Comparison of ENCODE assay signal across 11 cellular contexts in the genomic region with DNA sequence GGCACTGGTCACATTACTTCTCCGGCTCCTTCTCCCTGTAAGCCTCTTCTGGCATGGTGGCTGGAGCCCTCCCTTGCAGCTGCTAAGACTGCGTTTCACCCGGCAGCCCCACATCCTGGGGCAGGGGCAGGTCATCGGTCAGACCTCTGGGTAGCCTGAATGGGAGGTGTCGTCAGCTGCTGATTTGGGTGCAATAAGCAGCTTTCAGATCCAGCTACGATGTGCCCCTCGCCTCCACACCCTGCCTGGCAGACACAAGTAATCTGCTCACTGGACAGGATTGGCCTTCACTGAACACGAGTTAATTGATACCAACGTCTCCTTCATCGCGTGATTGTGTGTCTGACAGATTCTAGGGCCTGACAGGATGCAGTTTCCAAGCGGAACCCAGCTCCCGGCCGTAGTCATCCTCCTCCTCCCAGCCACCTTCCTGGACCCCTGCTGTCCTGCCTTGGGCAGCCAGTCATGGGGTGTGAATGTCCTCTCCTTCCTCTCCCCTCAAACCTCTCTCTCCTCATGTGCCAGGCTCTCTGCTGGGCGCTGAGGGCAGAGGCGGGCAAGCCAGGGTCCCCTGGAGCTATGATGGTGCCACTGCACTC. TPM values are rescaled to one million over a fixed set of nuclear protein-coding genes. Genes with fewer than 3 reads are reported as not detected.
DNase-seq lines count a peak whose midpoint lies in the region; ATAC-seq and TF ChIP-seq lines count a peak whose summit lies in the region.
"Had no signal": no experiment of that assay in that cellular context is flagged by ENCODE, and none has a peak within 500 bp of the region (broad histone marks: within the 10 kb centered on the region; RNA-seq: fewer than 3 reads in every experiment).

No MANE protein-coding gene starts in this region.

- no peak for ATAC-seq in IMR-90 (ENCODE audit: low read depth)
- no peak for ATAC-seq in GM18505 (IDR thresholded peaks at IDR 0.05; ENCODE audit: unreplicated experiment)
- no peak for ATAC-seq in GM19452 (IDR thresholded peaks at IDR 0.05; ENCODE audit: unreplicated experiment)

- H3K4me1 ChIP-seq in BLaER1 treated with 17β-estradiol and CSF1 and Interleukin-3, amounts not matched to agents 10 nM and 100 nM = peaks cover 51 to 95% (median 91%) of the 10 kb centered on the region in 10 experiments
- H3K4me1 ChIP-seq in IMR-90 (ENCODE audit: control insufficient read depth, insufficient read depth, low read length) = no peaks in the 10 kb centered on the region
- no peaks in the 10 kb centered on the region for H3K4me1 ChIP-seq in endodermal cell (ENCODE audit: control insufficient read depth, insufficient read depth, low read length)
- H3K4me1 ChIP-seq: A549 had no signal

- H2BK20ac ChIP-seq in IMR-90 (ENCODE audit: low read depth, low read length) = no peak overlapping the region

- CTCF ChIA-PET in IMR-90 (lab: Yijun Ruan, JAX) = interaction anchor here (0.6 to 2.6 kb wide), 5 partner anchors 19 to 752 kb away, joined by 4 to 35 read pairs (median 6); a partner anchor contains a TSS

- no peaks in the 10 kb centered on the region for H3K9me3 Mint-ChIP-seq in endodermal cell
- H3K9me3 Mint-ChIP-seq: CD8-positive, alpha-beta T cell had no signal

- intact Hi-C loops in IMR-90 (cut with micrococcal nuclease) = loop anchor here (5.0 to 10.0 kb wide), 2 partner anchors 81 to 613 kb away; a partner anchor contains a TSS

- BruUV-seq in IMR-90 (replicated peaks; lab: Mats Ljungman, UMichigan) = no TSS peak

- peaks cover 0 to 4% (median 0%) of the 10 kb centered on the region in 11 experiments; a peak in 3 of 22 replicates for H3K9me3 ChIP-seq in BLaER1 treated with 17β-estradiol and CSF1 and Interleukin-3, amounts not matched to agents 10 nM and 100 nM (replicated peaks in 1 of 11)
- H3K9me3 ChIP-seq in IMR-90 (ENCODE audit: control insufficient read depth, insufficient read depth, low read length) (no peaks in the 10 kb centered on the region), endodermal cell (ENCODE audit: control insufficient read depth, low read length) (no peaks in the 10 kb centered on the region)
- H3K9me3 ChIP-seq: A549 had no signal

- no peak overlapping the region for H2AK9ac ChIP-seq in IMR-90 (replicated peaks; ENCODE audit: low read depth, low read length, poor library complexity)

- H3K4ac ChIP-seq in IMR-90 (ENCODE audit: low read depth, low read length) = no peak overlapping the region

- H4K20me1 ChIP-seq in BLaER1 treated with 17β-estradiol and CSF1 and Interleukin-3, amounts not matched to agents 10 nM and 100 nM = peaks cover 0 to 19% (median 0%) of the 10 kb centered on the region in 11 experiments; a peak in 2 of 22 replicates
- H4K20me1 ChIP-seq in IMR-90 (ENCODE audit: insufficient read depth, low read length) = no peaks in the 10 kb centered on the region

- dilution Hi-C loops in IMR-90 (cut with HindIII; ENCODE audit: low sequenced_read_pairs, unreplicated experiment) = no loop called here

- peaks cover 0 to 11% (median 0%) of the 10 kb centered on the region in 11 experiments; a peak in 3 of 22 replicates for H3K27me3 ChIP-seq in BLaER1 treated with 17β-estradiol and CSF1 and Interleukin-3, amounts not matched to agents 10 nM and 100 nM
- H3K27me3 ChIP-seq in IMR-90 (ENCODE audit: control insufficient read depth, insufficient read depth, low read length) (peaks cover 37% of the 10 kb centered on the region), endodermal cell (ENCODE audit: control insufficient read depth, insufficient read depth, low read length, poor library complexity, severe bottlenecking) (peaks cover 18% of the 10 kb centered on the region)

- in situ Hi-C loops in IMR-90 (cut with MboI; ENCODE audit: low sequenced_read_pairs) = loop anchor here (10.0 kb wide), 2 partner anchors 613 to 753 kb away; no protein-coding TSS in a partner anchor

- H4K5ac ChIP-seq in IMR-90 (ENCODE audit: low read depth, low read length) = no peak overlapping the region

- H2AFZ ChIP-seq in IMR-90 (replicated peaks; ENCODE audit: low read length, poor library complexity) = peak overlapping the region; percentile 58

- H3K23ac ChIP-seq in IMR-90 (ENCODE audit: low read depth, low read length) = no peak overlapping the region; the same call in 1 of the 2 replicates

- no peak for TF ChIP-seq RAD21 in IMR-90 (IDR thresholded peaks at IDR 0.05; ENCODE audit: low read length)

- no peak overlapping the region for H4K91ac ChIP-seq in IMR-90 (ENCODE audit: insufficient read depth, low read depth, low read length)

- H3K56ac ChIP-seq in IMR-90 (ENCODE audit: extremely low read depth, insufficient read depth, low read length) = no peak overlapping the region

- no peak overlapping the region for H3K14ac ChIP-seq in IMR-90 (replicated peaks; ENCODE audit: low read depth, low read length)

- no peaks in the 10 kb centered on the region for H3K9me1 ChIP-seq in IMR-90 (ENCODE audit: insufficient read depth, low read length)

- peaks cover 28% of the 10 kb centered on the region for H3K27me3 Mint-ChIP-seq in endodermal cell (ENCODE audit: insufficient read depth)

- no peak for DNase-seq in IMR-90
- peak; percentile 74 for DNase-seq in endodermal cell
- peak; percentile 65 for DNase-seq in retina
- DNase-seq in COLO829 (ENCODE audit: low spot score) = no peak
- DNase-seq: SIG-M5 had no signal

- H3K4me3 Mint-ChIP-seq in endodermal cell = no peak overlapping the region
- H3K4me3 Mint-ChIP-seq: CD8-positive, alpha-beta T cell had no signal

- no peaks in the 10 kb centered on the region for H3K79me1 ChIP-seq in IMR-90 (ENCODE audit: low read depth in 1 of 2, low read length in 2 of 2)

- peaks cover 18% of the 10 kb centered on the region for H3K4me1 Mint-ChIP-seq in endodermal cell

- H3K4me3 ChIP-seq in BLaER1 treated with 17β-estradiol and CSF1 and Interleukin-3, amounts not matched to agents 10 nM and 100 nM = no peak overlapping the region
- H3K4me3 ChIP-seq in IMR-90 (ENCODE audit: insufficient read depth, low read depth, low read length) = no peak overlapping the region
- no peak overlapping the region for H3K4me3 ChIP-seq in endodermal cell (ENCODE audit: low read length)
- H3K4me3 ChIP-seq: A549, GM12878 had no signal

- no peak overlapping the region for H4K8ac ChIP-seq in IMR-90 (ENCODE audit: low read depth in 2 of 2, low read length in 2 of 2)

- WGBS in IMR-90 (ENCODE audit: extremely low coverage in 2 of 2, insufficient read length in 1 of 2), 2 experiments = 46% methylated on average over 7 of the region's 16 CpGs; no CpG with 5 or more reads in 1 of the 2 experiments
- 78% methylated on average over 11 to 16 of the region's 16 CpGs for WGBS in endodermal cell (ENCODE audit: insufficient coverage in 1 of 2, insufficient read length in 1 of 2), 2 experiments

- H3K36me3 ChIP-seq in BLaER1 treated with 17β-estradiol and CSF1 and Interleukin-3, amounts not matched to agents 10 nM and 100 nM = no peaks in the 10 kb centered on the region
- H3K36me3 ChIP-seq in IMR-90 (ENCODE audit: control insufficient read depth, insufficient read depth, low read length) (no peaks in the 10 kb centered on the region), endodermal cell (ENCODE audit: control insufficient read depth, insufficient read depth, low read length) (no peaks in the 10 kb centered on the region)

- no peaks in the 10 kb centered on the region for H3K36me3 Mint-ChIP-seq in endodermal cell (ENCODE audit: low read depth)
- H3K36me3 Mint-ChIP-seq: CD8-positive, alpha-beta T cell had no signal

- H3K27ac Mint-ChIP-seq in endodermal cell = no peak overlapping the region
- H3K27ac Mint-ChIP-seq: CD8-positive, alpha-beta T cell had no signal

- no peak overlapping the region for H2BK15ac ChIP-seq in IMR-90 (ENCODE audit: low read depth, low read length)

- H3K4me2 ChIP-seq in BLaER1 treated with 17β-estradiol and CSF1 and Interleukin-3, amounts not matched to agents 10 nM and 100 nM = peak overlapping the region; percentile 52 to 92 (median 72); a peak in 20 of 22 replicates
- no peak overlapping the region for H3K4me2 ChIP-seq in IMR-90 (ENCODE audit: low read depth, low read length)

- no peak for TF ChIP-seq POLR2A in IMR-90 (IDR thresholded peaks at IDR 0.05; ENCODE audit: low read depth, low read length)
- no peak for TF ChIP-seq POLR2A in GM18505 (IDR thresholded peaks at IDR 0.05; ENCODE audit: borderline replicate concordance, extremely low read depth, insufficient read depth, insufficient read length)

- no peak overlapping the region for H2AK5ac ChIP-seq in IMR-90 (ENCODE audit: low read depth, low read length)

- peak overlapping the region in 6 of 11 experiments; percentile 19 to 67 (median 57); a peak in 9 of 22 replicates for H3K27ac ChIP-seq in BLaER1 treated with 17β-estradiol and CSF1 and Interleukin-3, amounts not matched to agents 10 nM and 100 nM
- H3K27ac ChIP-seq in IMR-90 (ENCODE audit: insufficient read depth, low read length) (no peak overlapping the region), endodermal cell (ENCODE audit: low read depth, low read length) (no peak overlapping the region)
- H3K27ac ChIP-seq: A549 had no signal

- H3K9ac ChIP-seq in BLaER1 treated with 17β-estradiol and CSF1 and Interleukin-3, amounts not matched to agents 10 nM and 100 nM = peak overlapping the region in 6 of 11 experiments; percentile 35 to 64 (median 44); a peak in 7 of 22 replicates
- no peak overlapping the region for H3K9ac ChIP-seq in IMR-90 (ENCODE audit: low read depth, low read length)
- H3K9ac ChIP-seq in endodermal cell (ENCODE audit: extremely low read depth, low read length, poor library complexity, severe bottlenecking) = no peak overlapping the region

- no peak overlapping the region for H2BK120ac ChIP-seq in IMR-90 (ENCODE audit: low read depth, low read length)

- POLR2A ChIA-PET in IMR-90 (lab: Charles Lee; ENCODE audit: unreplicated experiment) = no interaction called here

- no peak for TF ChIP-seq CTCF in IMR-90 (conservative IDR thresholded peaks at IDR 0.05; ENCODE audit: low read depth, low read length)
- no peak for TF ChIP-seq CTCF in endodermal cell (conservative IDR thresholded peaks at IDR 0.05)

- no peak overlapping the region for H2BK5ac ChIP-seq in IMR-90 (ENCODE audit: low read depth, low read length, poor library complexity, severe bottlenecking)

- H3K18ac ChIP-seq in IMR-90 (ENCODE audit: low read depth, low read length) = no peak overlapping the region

TF ChIP-seq in IMR-90, 13 proteins besides CTCF, POLR2A, EP300 and RAD21 (continues in another document):
- no peak for TF ChIP-seq RCOR1 (IDR thresholded peaks at IDR 0.05; ENCODE audit: insufficient replicate concordance, low read length)
- no peak for TF ChIP-seq RFX5 (IDR thresholded peaks at IDR 0.05; ENCODE audit: low read depth, low read length)
- no peak for TF ChIP-seq SMC3 (IDR thresholded peaks at IDR 0.05; ENCODE audit: low read depth, low read length)
- no peak for TF ChIP-seq BHLHE40 (IDR thresholded peaks at IDR 0.05; ENCODE audit: low read depth, low read length)
- no peak for TF ChIP-seq CHD1 (IDR thresholded peaks at IDR 0.05; ENCODE audit: low read depth, low read length)
- no peak for TF ChIP-seq FOS (IDR thresholded peaks at IDR 0.05; ENCODE audit: low read depth, low read length)

RNA-seq across cellular contexts. Expression of a gene that starts 18.9 kb away (rescaled TPM):
- total RNA-seq in IMR-90 (2012; rRNA removed) (204 and 384 TPM in 2 replicates), endodermal cell (100 to 1,000 TPM; 402 to 408 TPM)
- 317 and 349 TPM in 2 replicates for polyA plus RNA-seq in IMR-90 (2012; rRNA removed)
- 120 and 217 TPM in 2 replicates for polyA plus RNA-seq in IMR-90 (2012; cell fraction: cytosol; rRNA removed)
- 31.1 and 123 TPM in 2 replicates for polyA plus RNA-seq in IMR-90 (2012; cell fraction: nucleus; rRNA removed; ENCODE audit: low replicate concordance)
- 325 TPM for polyA plus RNA-seq in endodermal cell (2013, experiment 1 of 2)
- 329 TPM for polyA plus RNA-seq in endodermal cell (2013, experiment 2 of 2)

Comparison
In these comparisons a context has a peak if more than half of its experiments do, and no peak if none do; other contexts are left out.
1. H3K27ac ChIP-seq: peak in BLaER1 treated with 17β-estradiol and CSF1 and Interleukin-3, amounts not matched to agents 10 nM and 100 nM (6 of 11); none in IMR-90 (single experiment) and endodermal cell (single experiment).
2. H3K9ac ChIP-seq: peak in BLaER1 treated with 17β-estradiol and CSF1 and Interleukin-3, amounts not matched to agents 10 nM and 100 nM (6 of 11); none in IMR-90 (single experiment) and endodermal cell (single experiment).
3. DNase-seq: peak in endodermal cell (single experiment) and retina (single experiment); none in IMR-90 (single experiment) and COLO829 (single experiment).